In the genomic region with DNA sequence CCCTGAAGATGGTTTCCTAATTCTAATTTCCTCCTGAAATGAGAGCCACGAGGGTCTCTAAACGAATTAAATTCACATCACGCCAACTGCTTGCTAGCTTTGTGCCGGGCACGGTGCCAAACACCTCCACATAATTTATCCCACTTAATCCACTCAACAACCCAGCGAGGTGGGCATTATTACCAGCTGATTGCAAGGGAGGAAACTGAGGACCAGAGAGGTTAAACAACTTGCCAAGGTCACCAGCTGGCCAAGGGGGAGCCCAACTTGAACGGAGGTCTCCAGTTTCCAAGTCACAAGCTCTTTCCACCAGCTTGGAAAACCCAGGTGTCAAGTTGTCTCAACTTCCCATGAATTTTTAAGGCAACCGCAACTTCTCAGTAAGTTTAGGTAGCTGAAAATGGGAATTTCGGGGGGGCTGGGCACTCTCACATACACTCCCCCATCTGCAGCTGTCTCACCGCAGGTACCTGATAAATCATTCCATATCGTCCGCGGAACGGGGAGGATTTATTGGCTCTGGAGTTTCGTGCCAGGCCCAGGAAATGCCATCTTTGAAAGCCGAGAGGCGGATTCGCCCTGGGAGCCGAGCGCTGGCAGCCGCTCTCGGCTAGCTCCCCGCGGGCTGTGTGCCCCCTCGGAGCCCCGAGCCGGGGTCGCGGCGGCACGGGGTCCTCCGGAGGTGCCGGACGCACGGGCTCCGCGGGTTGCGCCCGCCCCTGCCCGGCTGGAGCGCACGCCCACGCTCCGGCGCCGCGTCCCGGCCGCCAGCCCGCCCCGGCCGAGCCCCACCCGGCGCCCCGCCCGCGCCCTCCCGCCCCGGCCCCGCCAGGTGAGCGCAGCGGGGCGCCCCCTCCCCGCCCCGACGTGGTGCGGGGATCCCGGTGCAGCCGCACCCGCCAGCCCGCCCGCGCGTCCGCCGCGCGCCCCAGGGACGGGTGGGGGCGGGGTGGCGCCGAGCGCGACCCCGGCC, we compare ENCODE assay signal across 8 cellular contexts. TPM values are rescaled to one million over a fixed set of nuclear protein-coding genes. Genes with fewer than 3 reads are reported as not detected.
DNase-seq lines count a peak whose midpoint lies in the region; ATAC-seq and TF ChIP-seq lines count a peak whose summit lies in the region.

No MANE protein-coding gene starts in this region.

- no peaks in the 10 kb centered on the region for H3K9me3 ChIP-seq in breast epithelium
- no peaks in the 10 kb centered on the region for H3K9me3 ChIP-seq in mesenchymal stem cell (ENCODE audit: control insufficient read depth, low read length)

- H2AFZ ChIP-seq in mesenchymal stem cell (ENCODE audit: low read depth, low read length): peak overlapping the region; percentile 5

- peaks cover 0 to 4% of the 10 kb centered on the region in 2 donors for H3K4me1 ChIP-seq in breast epithelium
- H3K4me1 ChIP-seq in mesenchymal stem cell (ENCODE audit: control insufficient read depth, insufficient read depth, low read depth, low read length): peaks cover 34% of the 10 kb centered on the region

- no peak for TF ChIP-seq POLR2A in breast epithelium (IDR thresholded peaks at IDR 0.05)

- no peak overlapping the region for H2BK12ac ChIP-seq in mesenchymal stem cell (ENCODE audit: low read length in 2 of 2)

- CTCF ChIA-PET in AG04449 (lab: Yijun Ruan, JAX): interaction anchor here (1.2 to 2.2 kb wide), 3 partner anchors 17 to 77 kb away, joined by 3 to 6 read pairs (median 6); no protein-coding TSS in a partner anchor

- H3K27me3 ChIP-seq in breast epithelium (no peaks in the 10 kb centered on the region), mesenchymal stem cell (ENCODE audit: control insufficient read depth in 1 of 2, insufficient read depth in 1 of 2, low read length in 2 of 2) (peaks cover 11 to 92% of the 10 kb centered on the region in 2 experiments)

- DNase-seq in AG04449 (ENCODE audit: low read depth, low spot score) (no peak), NCI-H1105 (lab: John Stamatoyannopoulos, UW) (peak; percentile 59), breast epithelium (ENCODE audit: low spot score in 2 of 2) (no peak), mesenchymal stem cell (no peak), HuH-7 (ENCODE audit: low spot score) (no peak), Kasumi-1 (lab: John Stamatoyannopoulos, UW) (no peak)

- no peak overlapping the region for H4K8ac ChIP-seq in mesenchymal stem cell (ENCODE audit: low read length)

- H2BK120ac ChIP-seq in mesenchymal stem cell (ENCODE audit: low read depth, low read length): peak overlapping the region; percentile 19

- no peak for TF ChIP-seq CTCF in AG04449 (IDR thresholded peaks at IDR 0.05; ENCODE audit: insufficient read depth, low read length, missing control alignments)
- no peak for TF ChIP-seq CTCF in breast epithelium (IDR thresholded peaks at IDR 0.05)

- peak overlapping the region; percentile 13 for H2AK5ac ChIP-seq in mesenchymal stem cell (ENCODE audit: low read length, severe bottlenecking)

- no peak overlapping the region for H3K18ac ChIP-seq in mesenchymal stem cell (ENCODE audit: low read depth in 1 of 2, low read length in 2 of 2)

- H3K14ac ChIP-seq in mesenchymal stem cell (ENCODE audit: low read length in 2 of 2): no peak overlapping the region

- ATAC-seq in HG03175 (IDR thresholded peaks at IDR 0.05; ENCODE audit: unreplicated experiment): no peak
- no peak for ATAC-seq in GM19397 (IDR thresholded peaks at IDR 0.05; ENCODE audit: unreplicated experiment)

- no peak overlapping the region for H3K9ac ChIP-seq in mesenchymal stem cell (ENCODE audit: low read length)

- peaks cover 24% of the 10 kb centered on the region for H3K79me1 ChIP-seq in mesenchymal stem cell (replicated peaks; ENCODE audit: low read length, poor library complexity, severe bottlenecking)

- H2BK15ac ChIP-seq in mesenchymal stem cell (ENCODE audit: low read depth, poor library complexity, severe bottlenecking): no peak overlapping the region

- intact Hi-C loops in breast epithelium (cut with DNase I; ENCODE audit: low total_unique reads): no loop called here

- H3K4me3 ChIP-seq in AG04449 (ENCODE audit: low read depth, low read length) (peak overlapping the region; percentile 32; the same call in 1 of the 2 replicates), breast epithelium (peak overlapping the region; percentile 37 to 69 (median 61)), mesenchymal stem cell (ENCODE audit: insufficient read depth in 1 of 2, low read depth in 1 of 2, low read length in 2 of 2) (peak overlapping the region; percentile 63 to 77)

- POLR2A ChIA-PET in AG04449 (lab: Yijun Ruan, JAX): no interaction called here

- H3K27ac ChIP-seq in breast epithelium (peak overlapping the region; percentile 57 to 86), mesenchymal stem cell (ENCODE audit: low read length, poor library complexity, severe bottlenecking) (peak overlapping the region; percentile 48)

- H4K91ac ChIP-seq in mesenchymal stem cell (ENCODE audit: low read length): no peak overlapping the region

- peak overlapping the region; percentile 74 for H3K4me2 ChIP-seq in mesenchymal stem cell (ENCODE audit: low read length, poor library complexity, severe bottlenecking)

- H3K36me3 ChIP-seq in breast epithelium: no peaks in the 10 kb centered on the region
- peaks cover 0 to 4% of the 10 kb centered on the region in 2 experiments for H3K36me3 ChIP-seq in mesenchymal stem cell (ENCODE audit: control insufficient read depth in 1 of 2, insufficient read depth in 2 of 2, low read depth in 1 of 2, low read length in 2 of 2)

- H2BK5ac ChIP-seq in mesenchymal stem cell (ENCODE audit: low read depth, low read length, poor library complexity, severe bottlenecking): peak overlapping the region; percentile 22

- H3K4ac ChIP-seq in mesenchymal stem cell (ENCODE audit: low read depth in 1 of 2, low read length in 2 of 2): no peak overlapping the region

- 25% methylated on average over 22 of the region's 85 CpGs for WGBS in mesenchymal stem cell

- H3K23ac ChIP-seq in mesenchymal stem cell (ENCODE audit: low read length in 2 of 2): no peak overlapping the region

RNA-seq across cellular contexts. Expression of a gene that starts 0.6 kb away (rescaled TPM):
- 10 to 100 TPM in 2 of 3 donors, 1 to 10 TPM in 1; 4.2 to 21.2 (median 14.4) TPM for total RNA-seq in breast epithelium
- 1.4 TPM for polyA plus RNA-seq in mesenchymal stem cell (2013, experiment 1 of 2)
- 1.5 TPM for polyA plus RNA-seq in mesenchymal stem cell (2013, experiment 2 of 2)
